ENCODE assay signal across 9 cellular contexts in genomic region chr16:31331141-31331764, GRCh38. TPM values are rescaled to one million over a fixed set of nuclear protein-coding genes. Genes with fewer than 3 reads are reported as not detected.
DNase-seq lines count a peak whose midpoint lies in the region; ATAC-seq, FAIRE-seq and TF ChIP-seq lines count a peak whose summit lies in the region.
"Had no signal": no experiment of that assay in that cellular context is flagged by ENCODE, and none has a peak within 500 bp of the region (broad histone marks: within the 10 kb centered on the region; RNA-seq: fewer than 3 reads in every experiment).

No MANE protein-coding gene starts in this region.

- H3K27me3 ChIP-seq in H7 (ENCODE audit: control insufficient read depth, insufficient read depth, low read length), result peaks cover 32% of the 10 kb centered on the region
- peaks cover 31% of the 10 kb centered on the region for H3K27me3 ChIP-seq in lower lobe of right lung (ENCODE audit: low read depth)

- WGBS in A549 (ENCODE audit: missing lambda C conversion rate), result 13% methylated on average over 14 of the region's 46 CpGs

- peak overlapping the region in 1 of 2 donors; percentile 23 for H3K27ac Mint-ChIP-seq in activated naive CD4-positive, alpha-beta T cell treated with anti-CD3 and anti-CD28 coated beads, Interleukin-2, amount 50 U/mL, for 72 hours

- no peaks in the 10 kb centered on the region for H3K9me3 ChIP-seq in A549
- H3K9me3 ChIP-seq in lower lobe of right lung, result no peaks in the 10 kb centered on the region

- POLR2A ChIA-PET in A549 (lab: Yijun Ruan, JAX), result no interaction called here

- H3K4me1 ChIP-seq in A549 (no peaks in the 10 kb centered on the region), lower lobe of right lung (no peaks in the 10 kb centered on the region)

- peak overlapping the region; percentile 41 for H3K4me3 ChIP-seq in A549
- H3K4me3 ChIP-seq in H7 (ENCODE audit: insufficient read depth, low read depth, low read length), result peak overlapping the region; percentile 35
- H3K4me3 ChIP-seq in lower lobe of right lung, result peak overlapping the region; percentile 21

- H3K36me3 Mint-ChIP-seq in activated naive CD4-positive, alpha-beta T cell treated with anti-CD3 and anti-CD28 coated beads, Interleukin-2, amount 50 U/mL, for 72 hours, result no peaks in the 10 kb centered on the region

- no peak for TF ChIP-seq EP300 in A549 (IDR thresholded peaks at IDR 0.05)

- CTCF ChIA-PET in A549 (lab: Yijun Ruan, JAX), result no interaction called here

- H3K4me2 ChIP-seq in A549, result peak overlapping the region; percentile 85

- TF ChIP-seq POLR2A in A549 (IDR thresholded peaks at IDR 0.05; ENCODE audit: low read length), result no peak

- TF ChIP-seq RAD21 in A549 (conservative IDR thresholded peaks at IDR 0.05 in 1 of 2, IDR thresholded peaks at IDR 0.05 in 1 of 2), result no peak

- intact Hi-C loops in lower lobe of right lung (cut with DNase I), result no loop called here

- H3K9me3 Mint-ChIP-seq in activated naive CD4-positive, alpha-beta T cell treated with anti-CD3 and anti-CD28 coated beads, Interleukin-2, amount 50 U/mL, for 72 hours, result no peaks in the 10 kb centered on the region

- H3K27ac ChIP-seq in A549 (peak overlapping the region in 1 of 2 experiments; percentile 59; a peak in 3 of 6 replicates), lower lobe of right lung (no peak overlapping the region)

- ATAC-seq in A549 (peak in 1 of 2 experiments; percentile 20; a peak in 3 of 6 replicates), lower lobe of right lung (peak in 1 of 2 donors; percentile 6), GM19397 (IDR thresholded peaks at IDR 0.05; ENCODE audit: unreplicated experiment) (no peak)
- ATAC-seq in activated naive CD4-positive, alpha-beta T cell treated with anti-CD3 and anti-CD28 coated beads, Interleukin-2, amount 50 U/mL, for 72 hours, result peak; percentile 56 to 57

- no peak for FAIRE-seq in A549 (lab: Jason Lieb, UNC)

- DNase-seq in A549 (ENCODE audit: low read depth in 1 of 2, low spot score in 1 of 2) (no peak), H7 (peak; percentile 88), lower lobe of right lung (no peak), NOMO-1 (lab: John Stamatoyannopoulos, UW; ENCODE audit: unreplicated experiment in 2 of 2) (no peak), C1 segment of cervical spinal cord (lab: John Stamatoyannopoulos, UW) (no peak), islet precursor cell (no peak)
- DNase-seq in activated naive CD4-positive, alpha-beta T cell treated with anti-CD3 and anti-CD28 coated beads, Interleukin-2, amount 50 U/mL, for 72 hours (ENCODE audit: low spot score in 2 of 2), result no peak
- DNase-seq: EL had no signal

- TF ChIP-seq CTCF in A549 (IDR thresholded peaks at IDR 0.05), result no peak
- no peak for TF ChIP-seq CTCF in lower lobe of right lung (IDR thresholded peaks at IDR 0.05)

- H3K36me3 ChIP-seq in H7 (replicated peaks; ENCODE audit: control insufficient read depth, insufficient read depth, low read length), result no peaks in the 10 kb centered on the region
- H3K36me3 ChIP-seq in lower lobe of right lung, result no peaks in the 10 kb centered on the region

TF ChIP-seq in A549, 52 proteins besides CTCF, POLR2A, EP300 and RAD21:
- TF ChIP-seq TP53 (CRISPR knock-in tag; IDR thresholded peaks at IDR 0.05), result no peak
- TF ChIP-seq REST (IDR thresholded peaks at IDR 0.05), result no peak
- TF ChIP-seq ZSCAN20 (CRISPR knock-in tag; IDR thresholded peaks at IDR 0.05), result no peak
- TF ChIP-seq ZC3H11A (IDR thresholded peaks at IDR 0.05), result no peak
- no peak for TF ChIP-seq ATOH8 (CRISPR knock-in tag; IDR thresholded peaks at IDR 0.05; ENCODE audit: low read depth)
- no peak for TF ChIP-seq CBX8 (IDR thresholded peaks at IDR 0.05)
- TF ChIP-seq HES2 (IDR thresholded peaks at IDR 0.05), result no peak
- TF ChIP-seq BCL3 (IDR thresholded peaks at IDR 0.05), result no peak
- no peak for TF ChIP-seq FOSL2 (IDR thresholded peaks at IDR 0.05)
- no peak for TF ChIP-seq FOSL2 (CRISPR knock-in tag; IDR thresholded peaks at IDR 0.05)
- no peak for TF ChIP-seq CEBPB (IDR thresholded peaks at IDR 0.05)
- no peak for TF ChIP-seq CBX2 (IDR thresholded peaks at IDR 0.05; ENCODE audit: borderline replicate concordance, low read depth)
- no peak for TF ChIP-seq MYC (IDR thresholded peaks at IDR 0.05; ENCODE audit: borderline replicate concordance, low read length)
- no peak for TF ChIP-seq ESRRA (IDR thresholded peaks at IDR 0.05; ENCODE audit: borderline replicate concordance, low read length)
- no peak for TF ChIP-seq JUNB (IDR thresholded peaks at IDR 0.05)
- no peak for TF ChIP-seq CHD2 (IDR thresholded peaks at IDR 0.05; ENCODE audit: low read length, partially characterized antibody)
- no peak for TF ChIP-seq KDM5A (IDR thresholded peaks at IDR 0.05)
- TF ChIP-seq RNF2 (IDR thresholded peaks at IDR 0.05; ENCODE audit: borderline replicate concordance, low read depth), result no peak
- no peak for TF ChIP-seq BHLHE40 (IDR thresholded peaks at IDR 0.05; ENCODE audit: low read depth, low read length)
TF ChIP-seq in A549: peak in this region for 0.

RNA-seq across cellular contexts. Expression of gene ITGAX, which starts 23.7 kb away (rescaled TPM):
- polyA plus RNA-seq in A549 (2011; rRNA removed), result 0.87 and 1.4 TPM in 2 replicates
- 0.36 and 0.45 TPM in 2 replicates for polyA plus RNA-seq in A549 (2012; cell fraction: cytosol; rRNA removed)
- 1.2 TPM in 2 replicates for polyA plus RNA-seq in A549 (2012; cell fraction: nucleus; rRNA removed)
- 0.35 to 0.79 TPM (median 0.49 TPM) in 3 replicates for polyA plus RNA-seq in A549 (2017; fragmentation: RNase III; extraction: RNeasy Plus Mini Kit Qiagen cat#74134 plus additional on column Dnase treatment)
- polyA minus RNA-seq in A549 (2011; rRNA and poly(A)+ RNA removed), result 1.1 and 1.3 TPM in 2 replicates
- 0.26 and 0.80 TPM in 2 replicates for total RNA-seq in H7 (2014; rRNA removed; shearing (Covaris generic))
- 10 to 100 TPM in 1 of 2 donors, 1 to 10 TPM in 1; 7.3 to 19.1 TPM for total RNA-seq in activated naive CD4-positive, alpha-beta T cell treated with anti-CD3 and anti-CD28 coated beads, Interleukin-2, amount 50 U/mL, for 72 hours
- total RNA-seq in lower lobe of right lung, result 188 TPM
